Comparison of ENCODE assay signal across 25 cellular contexts in the genomic region with DNA sequence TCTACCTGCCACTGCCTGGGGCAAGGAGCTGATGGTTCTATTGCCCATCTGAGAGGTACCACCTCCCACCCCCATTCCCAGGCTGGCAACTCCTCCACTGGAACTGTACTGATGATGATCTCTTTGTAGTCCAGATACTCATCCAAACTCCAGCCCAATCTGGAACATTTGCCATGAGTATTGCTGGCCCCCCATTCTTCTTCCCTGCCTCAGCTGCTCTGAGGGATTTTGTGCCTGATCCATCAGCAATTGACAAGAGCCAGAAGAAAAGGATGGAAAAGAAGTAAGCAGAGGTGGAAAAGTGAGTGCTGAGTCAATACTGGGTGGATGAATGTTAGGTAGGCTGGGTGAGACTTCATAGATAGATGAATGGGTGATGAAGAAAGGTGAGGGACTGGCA.
"Had no signal": no experiment of that assay in that cellular context is flagged by ENCODE, and none has a peak within 500 bp of the region (broad histone marks: within the 10 kb centered on the region; RNA-seq: fewer than 3 reads in every experiment).

No MANE protein-coding gene starts in this region.

- H3K9me3 ChIP-seq: stomach, suprapubic skin, testis, thoracic aorta, thyroid gland, tibial artery, transverse colon, upper lobe of left lung, upper lobe of right lung, uterus, vagina had no signal

- DNase-seq: stimulated activated CD4-positive, alpha-beta T cell treated with anti-CD3 and anti-CD28 coated beads, Interleukin-2, amount 100 ng/mL, for 24 hours; stimulated activated CD4-positive, alpha-beta T cell treated with anti-CD3 and anti-CD28 coated beads, Interleukin-2, amount 100 ng/mL, for 48 hours; stimulated activated CD4-positive, alpha-beta T cell treated with anti-CD3 and anti-CD28 coated beads, Interleukin-4, amount 100 ng/mL, for 1 hour; stimulated activated CD4-positive, alpha-beta T cell treated with anti-CD3 and anti-CD28 coated beads, Interleukin-4, amount 100 ng/mL, for 24 hours; stimulated activated CD4-positive, alpha-beta T cell treated with anti-CD3 and anti-CD28 coated beads, Interleukin-4, amount 100 ng/mL, for 4 hours; stimulated activated CD8-positive, alpha-beta memory T cell treated with anti-CD3 and anti-CD28 coated beads, Interleukin-4, amount 100 ng/mL, for 48 hours; stimulated activated naive B cell treated with anti-CD40 and anti-IgM and Interleukin-4, amounts not matched to agents 10 μg/mL and 1 μg/mL and 100 μg/mL, for 72 hours; stimulated activated naive CD4-positive, alpha-beta T cell; stimulated activated naive CD4-positive, alpha-beta T cell treated with Interleukin-2 at 50 U/mL for 16 hours; stimulated activated naive CD8-positive, alpha-beta T cell treated with anti-CD3 and anti-CD28 coated beads, Interleukin-15, amount 100 ng/mL, for 72 hours; stomach; substantia nigra; testis; thyroid gland; tibial artery; transverse colon; trophoblast cell; upper lobe of left lung; upper lobe of right lung; uterus had no signal

- H3K36me3 ChIP-seq: stomach, suprapubic skin, thoracic aorta, thyroid gland, tibial artery, transverse colon, upper lobe of left lung, upper lobe of right lung, uterus, vagina had no signal

- H3K4me1 ChIP-seq: stomach, suprapubic skin, testis, thyroid gland, transverse colon, upper lobe of left lung, upper lobe of right lung, uterus, vagina had no signal

- H3K27me3 ChIP-seq: stomach, suprapubic skin, testis, thyroid gland, tibial artery, transverse colon, upper lobe of left lung, upper lobe of right lung, uterus, vagina had no signal

- ATAC-seq: stimulated activated effector memory CD8-positive, alpha-beta T cell treated with anti-CD3 and anti-CD28 coated beads, Interleukin-12 subunit alpha, Interleukin-12 subunit beta, amount 100 ng/mL, for 72 hours; stimulated activated memory B cell treated with anti-CD40 and anti-IgM and Interleukin-4, amounts not matched to agents 10 μg/mL and 1 μg/mL and 100 μg/mL, for 72 hours; stimulated activated naive B cell treated with anti-CD40 and anti-IgM and Interleukin-4, amounts not matched to agents 10 μg/mL and 1 μg/mL and 100 μg/mL, for 72 hours; stimulated activated naive CD8-positive, alpha-beta T cell treated with anti-CD3 and anti-CD28 coated beads, Interleukin-15, amount 100 ng/mL, for 72 hours; upper lobe of right lung had no signal

- H3K4me3 ChIP-seq: stomach, suprapubic skin, testis, thoracic aorta, thyroid gland, tibial artery, transverse colon, upper lobe of left lung, upper lobe of right lung, uterus, vagina had no signal

- H3K27ac ChIP-seq: stomach, suprapubic skin, testis, thoracic aorta, thyroid gland, tibial artery, transverse colon, upper lobe of left lung, upper lobe of right lung, uterus, vagina had no signal
